8 cellular contexts compared by ENCODE assay signal in the genomic region with DNA sequence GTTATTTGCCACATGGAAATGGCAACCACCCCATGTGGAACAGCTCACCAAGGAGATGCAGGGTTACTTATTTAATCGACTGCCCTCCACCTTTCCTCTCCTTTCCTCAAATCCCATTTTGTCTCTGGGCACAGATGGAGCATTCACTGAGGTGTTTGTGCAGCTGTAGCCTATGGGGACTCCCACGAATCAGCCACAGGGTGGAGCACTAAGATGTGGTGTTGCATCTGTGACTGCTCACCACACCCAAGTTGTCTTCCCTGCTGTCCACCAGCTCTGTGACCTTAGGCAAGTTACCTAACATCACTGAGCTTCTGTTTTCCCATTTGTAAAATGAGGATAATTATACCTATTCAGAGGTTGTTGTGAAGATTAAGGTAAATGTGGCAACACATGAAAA.
DNase-seq lines count a peak whose midpoint lies in the region; ATAC-seq and TF ChIP-seq lines count a peak whose summit lies in the region.

No MANE protein-coding gene starts in this region.

- H3K79me1 ChIP-seq in neuronal stem cell (ENCODE audit: low read depth, low read length), result no peaks in the 10 kb centered on the region

- H3K36me3 ChIP-seq in HCT116 (ENCODE audit: control insufficient read depth in 1 of 2, insufficient read depth in 2 of 2, low read length in 2 of 2) (no peaks in the 10 kb centered on the region), RWPE2 (ENCODE audit: low read depth) (no peaks in the 10 kb centered on the region), gastroesophageal sphincter (no peaks in the 10 kb centered on the region), neuronal stem cell (replicated peaks in 1 of 2; ENCODE audit: control insufficient read depth in 2 of 2, insufficient read depth in 2 of 2, low read length in 2 of 2) (no peaks in the 10 kb centered on the region)

- no peak overlapping the region for H3K9ac ChIP-seq in HCT116 (ENCODE audit: low read length)
- no peak overlapping the region for H3K9ac ChIP-seq in neuronal stem cell (ENCODE audit: low read depth, low read length, poor library complexity)

- POLR2A ChIA-PET in HCT116 (lab: Charles Lee), result no interaction called here

- H2BK15ac ChIP-seq in neuronal stem cell (ENCODE audit: low read length), result no peak overlapping the region

- no peak overlapping the region for H3K4ac ChIP-seq in neuronal stem cell (ENCODE audit: low read length)

- no peak overlapping the region for H3K18ac ChIP-seq in neuronal stem cell (ENCODE audit: low read length)

- no peak for TF ChIP-seq POLR2A in HCT116 (IDR thresholded peaks at IDR 0.05; ENCODE audit: borderline replicate concordance, extremely low read depth, insufficient read depth, insufficient read length)
- no peak for TF ChIP-seq POLR2A in gastroesophageal sphincter (IDR thresholded peaks at IDR 0.05)

- intact Hi-C loops in HCT116 (cut with micrococcal nuclease), result no loop called here
- intact Hi-C loops in activated T-helper 2 cell treated with anti-CD3 and anti-CD28 coated beads, Interferon-gamma antibody, Interleukin-2, Interleukin-4, amounts not matched to agents 10 μg/mL and 5 μg/mL and 100 μg/mL, durations not matched to agents 14 hours and 24 hours and 36 hours (cut with micrococcal nuclease), result no loop called here

- H2BK5ac ChIP-seq in neuronal stem cell (ENCODE audit: low read length), result no peak overlapping the region

- H3K36me3 Mint-ChIP-seq in activated T-helper 2 cell treated with anti-CD3 and anti-CD28 coated beads, Interferon-gamma antibody, Interleukin-2, Interleukin-4, amounts not matched to agents 10 μg/mL and 5 μg/mL and 100 μg/mL, durations not matched to agents 14 hours and 24 hours and 36 hours (ENCODE audit: low read depth), result no peaks in the 10 kb centered on the region

- no peaks in the 10 kb centered on the region for H3K79me2 ChIP-seq in HCT116 (ENCODE audit: insufficient read depth, low read length)

- H3K23ac ChIP-seq in neuronal stem cell (ENCODE audit: low read depth, low read length, poor library complexity), result no peak overlapping the region

- H2AFZ ChIP-seq in HCT116 (ENCODE audit: low read depth, low read length, poor library complexity, severe bottlenecking) (no peak overlapping the region), neuronal stem cell (ENCODE audit: low read length) (no peak overlapping the region)

- H3K4me1 ChIP-seq in HCT116 (ENCODE audit: control insufficient read depth in 1 of 2, insufficient read depth in 2 of 2, low read length in 2 of 2) (no peaks in the 10 kb centered on the region), RWPE2 (ENCODE audit: insufficient read depth, poor library complexity, severe bottlenecking) (no peaks in the 10 kb centered on the region), gastroesophageal sphincter (no peaks in the 10 kb centered on the region), neuronal stem cell (ENCODE audit: control insufficient read depth in 2 of 2, insufficient read depth in 1 of 2, low read depth in 1 of 2, low read length in 2 of 2) (no peaks in the 10 kb centered on the region)

- CTCF ChIA-PET in HCT116 (lab: Charles Lee), result no interaction called here

- DNase-seq in EH (ENCODE audit: low read depth) (peak; percentile 11), HCT116 (ENCODE audit: low read depth, low spot score) (no peak), RWPE2 (ENCODE audit: low spot score) (no peak), NCI-H2081 treated with DMSO at 0.1 percent for 48 hours (lab: John Stamatoyannopoulos, UW) (no peak), neuronal stem cell (ENCODE audit: low spot score) (no peak)
- peak; percentile 20 for DNase-seq in stimulated activated CD4-positive, alpha-beta T cell treated with anti-CD3 and anti-CD28 coated beads, Interleukin-4, amount 100 ng/mL, for 24 hours
- no peak for DNase-seq in activated T-helper 2 cell treated with anti-CD3 and anti-CD28 coated beads, Interferon-gamma antibody, Interleukin-2, Interleukin-4, amounts not matched to agents 10 μg/mL and 5 μg/mL and 100 μg/mL, durations not matched to agents 14 hours and 24 hours and 36 hours (ENCODE audit: low spot score)

- peaks cover 32% of the 10 kb centered on the region for H3K9me3 Mint-ChIP-seq in activated T-helper 2 cell treated with anti-CD3 and anti-CD28 coated beads, Interferon-gamma antibody, Interleukin-2, Interleukin-4, amounts not matched to agents 10 μg/mL and 5 μg/mL and 100 μg/mL, durations not matched to agents 14 hours and 24 hours and 36 hours

- no peaks in the 10 kb centered on the region for H3K9me3 ChIP-seq in HCT116 (ENCODE audit: control insufficient read depth in 1 of 2, insufficient read depth in 1 of 2, low read depth in 1 of 2, low read length in 2 of 2)
- H3K9me3 ChIP-seq in RWPE2 (ENCODE audit: severe bottlenecking), result no peaks in the 10 kb centered on the region
- peaks cover 0 to 15% (median 0%) of the 10 kb centered on the region in 3 donors for H3K9me3 ChIP-seq in gastroesophageal sphincter
- H3K9me3 ChIP-seq in neuronal stem cell (replicated peaks in 1 of 2; ENCODE audit: control insufficient read depth in 2 of 2, insufficient read depth in 1 of 2, low read depth in 1 of 2, low read length in 2 of 2), result peaks cover 0 to 6% of the 10 kb centered on the region in 2 donors

- no peak overlapping the region for H3K14ac ChIP-seq in neuronal stem cell (ENCODE audit: low read length)

- H3K4me1 Mint-ChIP-seq in activated T-helper 2 cell treated with anti-CD3 and anti-CD28 coated beads, Interferon-gamma antibody, Interleukin-2, Interleukin-4, amounts not matched to agents 10 μg/mL and 5 μg/mL and 100 μg/mL, durations not matched to agents 14 hours and 24 hours and 36 hours (ENCODE audit: low read depth), result no peaks in the 10 kb centered on the region

- H2AK5ac ChIP-seq in neuronal stem cell (ENCODE audit: low read depth, low read length), result no peak overlapping the region

- H4K20me1 ChIP-seq in HCT116 (ENCODE audit: insufficient read depth), result no peaks in the 10 kb centered on the region

- no peaks in the 10 kb centered on the region for H3K27me3 Mint-ChIP-seq in activated T-helper 2 cell treated with anti-CD3 and anti-CD28 coated beads, Interferon-gamma antibody, Interleukin-2, Interleukin-4, amounts not matched to agents 10 μg/mL and 5 μg/mL and 100 μg/mL, durations not matched to agents 14 hours and 24 hours and 36 hours (ENCODE audit: low read depth)

- no peak overlapping the region for H3K27ac Mint-ChIP-seq in activated T-helper 2 cell treated with anti-CD3 and anti-CD28 coated beads, Interferon-gamma antibody, Interleukin-2, Interleukin-4, amounts not matched to agents 10 μg/mL and 5 μg/mL and 100 μg/mL, durations not matched to agents 14 hours and 24 hours and 36 hours

- TF ChIP-seq RAD21 in HCT116 (IDR thresholded peaks at IDR 0.05; ENCODE audit: low read depth), result peak; percentile 49

- TF ChIP-seq EP300 in gastroesophageal sphincter (IDR thresholded peaks at IDR 0.05), result no peak

- 33 to 40% methylated on average over 2 of the region's 2 CpGs for WGBS in gastroesophageal sphincter (ENCODE audit: low coverage in 1 of 2), 2 donors
- no CpG with 5 or more reads among the region's 2 CpGs for WGBS in neuronal stem cell (ENCODE audit: extremely low coverage in 2 of 2, insufficient read length in 2 of 2, insufficient replicate concordance in 1 of 2), 2 donors

- no peaks in the 10 kb centered on the region for H3K27me3 ChIP-seq in HCT116 (ENCODE audit: insufficient read depth, low read length)
- no peaks in the 10 kb centered on the region for H3K27me3 ChIP-seq in RWPE2 (ENCODE audit: insufficient read depth, poor library complexity, severe bottlenecking)
- no peaks in the 10 kb centered on the region for H3K27me3 ChIP-seq in gastroesophageal sphincter
- H3K27me3 ChIP-seq in neuronal stem cell (ENCODE audit: control insufficient read depth in 3 of 3, insufficient read depth in 3 of 3, low read depth in 1 of 3, low read length in 3 of 3), result no peaks in the 10 kb centered on the region

- H3K4me3 Mint-ChIP-seq in activated T-helper 2 cell treated with anti-CD3 and anti-CD28 coated beads, Interferon-gamma antibody, Interleukin-2, Interleukin-4, amounts not matched to agents 10 μg/mL and 5 μg/mL and 100 μg/mL, durations not matched to agents 14 hours and 24 hours and 36 hours (ENCODE audit: low read depth), result no peak overlapping the region

- no TSS peak for BruUV-seq in HCT116 (replicated peaks; lab: Mats Ljungman, UMichigan)

- no peak overlapping the region for H3K4me3 ChIP-seq in HCT116 (replicated peaks in 1 of 2; ENCODE audit: low read depth in 1 of 2, low read length in 2 of 2)
- H3K4me3 ChIP-seq in RWPE2 (ENCODE audit: severe bottlenecking), result no peak overlapping the region
- no peak overlapping the region for H3K4me3 ChIP-seq in gastroesophageal sphincter
- no peak overlapping the region for H3K4me3 ChIP-seq in neuronal stem cell (ENCODE audit: low read length in 2 of 2)

- H3K4me2 ChIP-seq in HCT116 (ENCODE audit: low read length) (no peak overlapping the region), neuronal stem cell (ENCODE audit: insufficient read depth, low read length, poor library complexity, severe bottlenecking) (no peak overlapping the region)

- H3K9me2 ChIP-seq in HCT116 (ENCODE audit: insufficient read depth), result no peaks in the 10 kb centered on the region

- H2BK120ac ChIP-seq in neuronal stem cell (ENCODE audit: low read depth, low read length), result no peak overlapping the region

- no peak overlapping the region for H4K91ac ChIP-seq in neuronal stem cell (ENCODE audit: low read depth, low read length, poor library complexity)

- TF ChIP-seq CTCF in HCT116 (IDR thresholded peaks at IDR 0.05 in 2 of 3, conservative IDR thresholded peaks at IDR 0.05 in 1 of 3; ENCODE audit: borderline replicate concordance in 1 of 3, insufficient read depth in 1 of 3, low read depth in 2 of 3, low read length in 2 of 3) (0 out of 6 replicates have a peak, but pooled peaks of 1 of the 3 experiments have one; percentile 19), RWPE2 (IDR thresholded peaks at IDR 0.05; ENCODE audit: poor library complexity, severe bottlenecking) (peak; percentile 46), gastroesophageal sphincter (IDR thresholded peaks at IDR 0.05) (peak in 3 of 4 experiments; percentile 36 to 67 (median 46))

- no peak overlapping the region for H2BK12ac ChIP-seq in neuronal stem cell (ENCODE audit: low read length)

- H4K8ac ChIP-seq in neuronal stem cell (ENCODE audit: low read depth, low read length), result no peak overlapping the region

- RAD21 ChIA-PET in HCT116 (lab: Charles Lee; ENCODE audit: low non-redundant PET in 1 of 2, low total read pairs in 2 of 2, uncharacterized antibody in 2 of 2, unreplicated experiment in 2 of 2), result no interaction called here

- peak; percentile 50; the same call in 1 of the 2 replicates for ATAC-seq in HCT116
- peak; percentile 78 for ATAC-seq in RWPE2 (ENCODE audit: low read depth)
- no peak for ATAC-seq in gastroesophageal sphincter

- H3K27ac ChIP-seq in HCT116 (ENCODE audit: low read depth, low read length), result no peak overlapping the region
- H3K27ac ChIP-seq in RWPE2 (ENCODE audit: poor library complexity, severe bottlenecking), result no peak overlapping the region
- H3K27ac ChIP-seq in gastroesophageal sphincter, result no peak overlapping the region
- no peak overlapping the region for H3K27ac ChIP-seq in neuronal stem cell (replicated peaks; ENCODE audit: low read length)

TF ChIP-seq in HCT116, 20 proteins besides CTCF, POLR2A, EP300 and RAD21 (continues in another document):
- no peak for TF ChIP-seq POLR2AphosphoS5 (IDR thresholded peaks at IDR 0.05; ENCODE audit: low read depth, low read length)
- no peak for TF ChIP-seq JUND (IDR thresholded peaks at IDR 0.05)
- no peak for TF ChIP-seq CBX3 (IDR thresholded peaks at IDR 0.05; ENCODE audit: low read depth)

Comparison
In these comparisons a context has a peak if more than half of its experiments do, and no peak if none do; other contexts are left out.
1. DNase-seq: peak in EH (single experiment) and stimulated activated CD4-positive, alpha-beta T cell treated with anti-CD3 and anti-CD28 coated beads, Interleukin-4, amount 100 ng/mL, for 24 hours (single experiment); none in HCT116 (single experiment), RWPE2 (single experiment), NCI-H2081 treated with DMSO at 0.1 percent for 48 hours (single experiment), neuronal stem cell (single experiment) and activated T-helper 2 cell treated with anti-CD3 and anti-CD28 coated beads, Interferon-gamma antibody, Interleukin-2, Interleukin-4, amounts not matched to agents 10 μg/mL and 5 μg/mL and 100 μg/mL, durations not matched to agents 14 hours and 24 hours and 36 hours (single experiment).